Comparison of ENCODE assay signal across 22 cellular contexts in the genomic region with DNA sequence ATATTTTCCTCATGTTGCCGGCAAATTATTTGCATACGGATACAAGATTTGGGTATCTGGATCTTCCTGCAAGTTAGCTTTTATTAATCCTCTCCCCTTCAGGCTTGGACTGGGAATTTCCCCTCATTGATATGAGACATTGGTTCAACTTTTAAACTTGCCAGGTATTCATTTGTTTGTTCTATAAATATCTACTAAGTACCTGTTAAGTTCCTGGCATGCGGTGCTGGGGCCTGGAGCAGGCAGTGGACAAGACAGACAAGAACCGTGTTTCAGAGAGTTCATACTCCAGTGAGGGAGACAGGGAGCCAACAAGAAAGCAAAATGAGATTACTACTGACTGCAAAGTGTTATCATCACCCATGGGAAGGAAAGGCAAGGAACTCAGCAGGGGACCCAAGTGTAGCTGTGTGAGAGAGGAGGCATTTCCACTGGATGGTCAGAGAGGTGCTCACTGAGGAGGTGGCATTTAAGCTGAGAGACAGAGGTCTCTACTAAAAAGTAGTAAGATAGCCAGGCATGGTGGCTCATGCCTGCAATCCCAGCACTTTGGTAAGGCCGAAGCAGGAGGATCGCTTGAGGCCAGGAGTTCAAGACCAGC. TPM values are rescaled to one million over a fixed set of nuclear protein-coding genes. Genes with fewer than 3 reads are reported as not detected.
DNase-seq lines count a peak whose midpoint lies in the region; ATAC-seq lines count a peak whose summit lies in the region.
"Had no signal": no experiment of that assay in that cellular context is flagged by ENCODE, and none has a peak within 500 bp of the region (broad histone marks: within the 10 kb centered on the region; RNA-seq: fewer than 3 reads in every experiment).

No MANE protein-coding gene starts in this region.

- peak; percentile 74 for DNase-seq in NCI-H1048 (lab: John Stamatoyannopoulos, UW)
- DNase-seq in mesenteric fat pad (ENCODE audit: low spot score) = peak; percentile 45
- DNase-seq in SHP77 (lab: John Stamatoyannopoulos, UW) = no peak
- DNase-seq: activated CD4-positive, alpha-beta T cell treated with anti-CD3 and anti-CD28 coated beads, Interleukin-2, amount 50 U/mL, for 48 hours; activated CD8-positive, alpha-beta memory T cell treated with anti-CD3 and anti-CD28 coated beads, Interleukin-2, amount 50 U/mL, for 48 hours; activated effector memory CD4-positive, alpha-beta T cell treated with Interleukin-2 at 50 U/mL for 16 hours; activated naive CD8-positive, alpha-beta T cell treated with anti-CD3 and anti-CD28 coated beads, Interleukin-2, amount 10 ng/mL, durations not matched to agents 7 days and 5 days; brain microvascular endothelial cell; CD4-positive, CD25-positive, alpha-beta regulatory T cell; KG1; mammary epithelial cell; NCI-H1694 treated with DMSO at 0.1 percent for 48 hours; NCI-H69; stimulated activated CD4-positive, alpha-beta T cell treated with anti-CD3 and anti-CD28 coated beads, Interleukin-15, amount 100 ng/mL, for 24 hours; T-helper 17 cell had no signal

- H3K27me3 Mint-ChIP-seq in activated T-helper 17 cell treated with anti-CD3 and anti-CD28 coated beads, Interleukin-2, amount 50 U/mL, for 72 hours = peaks cover 22% of the 10 kb centered on the region
- H3K27me3 Mint-ChIP-seq: dendritic cell treated with granulocyte-macrophage colony-stimulating factor and Interleukin-4, amounts not matched to agents 40 ng/mL and 50 ng/mL, for 4 days had no signal

- no peak overlapping the region for H3K27ac Mint-ChIP-seq in activated T-helper 17 cell treated with anti-CD3 and anti-CD28 coated beads, Interleukin-2, amount 50 U/mL, for 72 hours
- H3K27ac Mint-ChIP-seq: activated naive CD8-positive, alpha-beta T cell treated with anti-CD3 and anti-CD28 coated beads, Interleukin-2, amount 10 ng/mL, durations not matched to agents 7 days and 5 days; CD4-positive, CD25-positive, alpha-beta regulatory T cell; dendritic cell treated with granulocyte-macrophage colony-stimulating factor and Interleukin-4, amounts not matched to agents 40 ng/mL and 50 ng/mL, for 4 days; T-helper 17 cell had no signal

- H3K4me1 ChIP-seq in stomach smooth muscle (ENCODE audit: control insufficient read depth, insufficient read depth, low read length) = peaks cover 61% of the 10 kb centered on the region

- H3K4me1 Mint-ChIP-seq in activated T-helper 17 cell treated with anti-CD3 and anti-CD28 coated beads, Interleukin-2, amount 50 U/mL, for 72 hours = no peaks in the 10 kb centered on the region
- H3K4me1 Mint-ChIP-seq: activated naive CD8-positive, alpha-beta T cell treated with anti-CD3 and anti-CD28 coated beads, Interleukin-2, amount 10 ng/mL, durations not matched to agents 7 days and 5 days; CD4-positive, CD25-positive, alpha-beta regulatory T cell had no signal

- no peaks in the 10 kb centered on the region for H3K9me3 Mint-ChIP-seq in activated T-helper 17 cell treated with anti-CD3 and anti-CD28 coated beads, Interleukin-2, amount 50 U/mL, for 72 hours
- H3K9me3 Mint-ChIP-seq: activated naive CD8-positive, alpha-beta T cell treated with anti-CD3 and anti-CD28 coated beads, Interleukin-2, amount 10 ng/mL, durations not matched to agents 7 days and 5 days; CD4-positive, CD25-positive, alpha-beta regulatory T cell; dendritic cell treated with granulocyte-macrophage colony-stimulating factor and Interleukin-4, amounts not matched to agents 40 ng/mL and 50 ng/mL, for 4 days had no signal

- H3K36me3 ChIP-seq in stomach smooth muscle (ENCODE audit: control insufficient read depth in 2 of 2, insufficient read depth in 2 of 2, low read length in 2 of 2) = no peaks in the 10 kb centered on the region
- H3K36me3 ChIP-seq: brain microvascular endothelial cell had no signal

- H3K36me3 Mint-ChIP-seq in activated T-helper 17 cell treated with anti-CD3 and anti-CD28 coated beads, Interleukin-2, amount 50 U/mL, for 72 hours (ENCODE audit: low read depth) = no peaks in the 10 kb centered on the region
- H3K36me3 Mint-ChIP-seq: activated naive CD8-positive, alpha-beta T cell treated with anti-CD3 and anti-CD28 coated beads, Interleukin-2, amount 10 ng/mL, durations not matched to agents 7 days and 5 days; CD4-positive, CD25-positive, alpha-beta regulatory T cell had no signal

- no peak overlapping the region for H3K4me3 ChIP-seq in stomach smooth muscle (ENCODE audit: low read length in 2 of 2)
- H3K4me3 ChIP-seq: SK-N-MC had no signal

- ATAC-seq in GM18870 (IDR thresholded peaks at IDR 0.05; ENCODE audit: unreplicated experiment) = no peak
- ATAC-seq in GM19452 (IDR thresholded peaks at IDR 0.05; ENCODE audit: unreplicated experiment) = no peak
- ATAC-seq in activated T-helper 17 cell treated with anti-CD3 and anti-CD28 coated beads, Interleukin-2, amount 50 U/mL, for 72 hours (replicated peaks) = no peak
- ATAC-seq: T-helper 17 cell had no signal

- no peaks in the 10 kb centered on the region for H3K9me3 ChIP-seq in stomach smooth muscle (ENCODE audit: control insufficient read depth in 2 of 2, low read length in 2 of 2)

- H3K27me3 ChIP-seq in stomach smooth muscle (ENCODE audit: control insufficient read depth in 1 of 2, insufficient read depth in 2 of 2, low read length in 2 of 2) = no peaks in the 10 kb centered on the region
- H3K27me3 ChIP-seq: brain microvascular endothelial cell had no signal

- peak overlapping the region; percentile 43 for H3K27ac ChIP-seq in cingulate gyrus (ENCODE audit: low read depth, low read length)
- H3K27ac ChIP-seq in stomach smooth muscle (ENCODE audit: low read length) = peak overlapping the region; percentile 75
- H3K27ac ChIP-seq: brain microvascular endothelial cell, SK-N-MC had no signal

- peak overlapping the region in 1 of 2 donors; percentile 21 for H3K9ac ChIP-seq in stomach smooth muscle (ENCODE audit: low read length in 2 of 2)

- H3K4me3 Mint-ChIP-seq in activated T-helper 17 cell treated with anti-CD3 and anti-CD28 coated beads, Interleukin-2, amount 50 U/mL, for 72 hours = no peak overlapping the region
- H3K4me3 Mint-ChIP-seq: activated naive CD8-positive, alpha-beta T cell treated with anti-CD3 and anti-CD28 coated beads, Interleukin-2, amount 10 ng/mL, durations not matched to agents 7 days and 5 days; CD4-positive, CD25-positive, alpha-beta regulatory T cell; dendritic cell treated with granulocyte-macrophage colony-stimulating factor and Interleukin-4, amounts not matched to agents 40 ng/mL and 50 ng/mL, for 4 days; T-helper 17 cell had no signal

RNA-seq across cellular contexts. Expression of a gene that starts 39.1 kb away (rescaled TPM):
- total RNA-seq in mesenteric fat pad = 0.55 TPM
- total RNA-seq in activated T-helper 17 cell treated with anti-CD3 and anti-CD28 coated beads, Interleukin-2, amount 50 U/mL, for 72 hours = not detected
- total RNA-seq: CD4-positive, CD25-positive, alpha-beta regulatory T cell; T-helper 17 cell had no signal

RNA-seq across cellular contexts. Expression of a gene that starts 54.4 kb away (rescaled TPM):
- 4.3 TPM for total RNA-seq in mesenteric fat pad
- total RNA-seq in activated T-helper 17 cell treated with anti-CD3 and anti-CD28 coated beads, Interleukin-2, amount 50 U/mL, for 72 hours = not detected
- total RNA-seq: CD4-positive, CD25-positive, alpha-beta regulatory T cell; T-helper 17 cell had no signal

Comparison
In these comparisons a context has a peak if more than half of its experiments do, and no peak if none do; other contexts are left out.
1. DNase-seq: peak in NCI-H1048 (single experiment) and mesenteric fat pad (single experiment); none in SHP77 (0 of 2).